ENCODE assay signal across 8 cellular contexts in genomic region chr5:131634996-131635754, GRCh38. TPM values are rescaled to one million over a fixed set of nuclear protein-coding genes. Genes with fewer than 3 reads are reported as not detected.
DNase-seq lines count a peak whose midpoint lies in the region; ATAC-seq and TF ChIP-seq lines count a peak whose summit lies in the region.

A gene with protein sequence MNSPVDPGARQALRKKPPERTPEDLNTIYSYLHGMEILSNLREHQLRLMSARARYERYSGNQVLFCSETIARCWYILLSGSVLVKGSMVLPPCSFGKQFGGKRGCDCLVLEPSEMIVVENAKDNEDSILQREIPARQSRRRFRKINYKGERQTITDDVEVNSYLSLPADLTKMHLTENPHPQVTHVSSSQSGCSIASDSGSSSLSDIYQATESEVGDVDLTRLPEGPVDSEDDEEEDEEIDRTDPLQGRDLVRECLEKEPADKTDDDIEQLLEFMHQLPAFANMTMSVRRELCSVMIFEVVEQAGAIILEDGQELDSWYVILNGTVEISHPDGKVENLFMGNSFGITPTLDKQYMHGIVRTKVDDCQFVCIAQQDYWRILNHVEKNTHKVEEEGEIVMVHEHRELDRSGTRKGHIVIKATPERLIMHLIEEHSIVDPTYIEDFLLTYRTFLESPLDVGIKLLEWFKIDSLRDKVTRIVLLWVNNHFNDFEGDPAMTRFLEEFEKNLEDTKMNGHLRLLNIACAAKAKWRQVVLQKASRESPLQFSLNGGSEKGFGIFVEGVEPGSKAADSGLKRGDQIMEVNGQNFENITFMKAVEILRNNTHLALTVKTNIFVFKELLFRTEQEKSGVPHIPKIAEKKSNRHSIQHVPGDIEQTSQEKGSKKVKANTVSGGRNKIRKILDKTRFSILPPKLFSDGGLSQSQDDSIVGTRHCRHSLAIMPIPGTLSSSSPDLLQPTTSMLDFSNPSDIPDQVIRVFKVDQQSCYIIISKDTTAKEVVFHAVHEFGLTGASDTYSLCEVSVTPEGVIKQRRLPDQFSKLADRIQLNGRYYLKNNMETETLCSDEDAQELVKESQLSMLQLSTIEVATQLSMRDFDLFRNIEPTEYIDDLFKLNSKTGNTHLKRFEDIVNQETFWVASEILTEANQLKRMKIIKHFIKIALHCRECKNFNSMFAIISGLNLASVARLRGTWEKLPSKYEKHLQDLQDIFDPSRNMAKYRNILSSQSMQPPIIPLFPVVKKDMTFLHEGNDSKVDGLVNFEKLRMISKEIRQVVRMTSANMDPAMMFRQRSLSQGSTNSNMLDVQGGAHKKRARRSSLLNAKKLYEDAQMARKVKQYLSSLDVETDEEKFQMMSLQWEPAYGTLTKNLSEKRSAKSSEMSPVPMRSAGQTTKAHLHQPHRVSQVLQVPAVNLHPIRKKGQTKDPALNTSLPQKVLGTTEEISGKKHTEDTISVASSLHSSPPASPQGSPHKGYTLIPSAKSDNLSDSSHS (N-terminal part only) (minus strand): TSS chr5:131635229. CDS start chr5:131635030, 199 bp downstream.

- H3K4me1 ChIP-seq in PC-9 (replicated peaks; ENCODE audit: insufficient read depth), result peaks cover 38% of the 10 kb centered on the region

- peak; percentile 86 for ATAC-seq in GM21619 (IDR thresholded peaks at IDR 0.05; ENCODE audit: unreplicated experiment)

- no peaks in the 10 kb centered on the region for H3K9me2 ChIP-seq in PC-9 (ENCODE audit: insufficient read depth)

- H3K79me2 ChIP-seq in PC-9 (ENCODE audit: low read depth), result peaks cover 48% of the 10 kb centered on the region

- CTCF ChIA-PET in PC-9 (lab: Charles Lee), result interaction anchor here (0.7 kb wide), 1 partner anchor 555 kb away, joined by 3 read pairs; no protein-coding TSS in a partner anchor

- peak within 1 kb of the TSS; percentile 95 for H3K4me2 ChIP-seq in PC-9

- no peaks in the 10 kb centered on the region for H3K9me3 ChIP-seq in PC-9 (ENCODE audit: insufficient read depth, low read depth)

- TF ChIP-seq CTCF in PC-9 (conservative IDR thresholded peaks at IDR 0.05), result no peak
- no peak for TF ChIP-seq CTCF in epithelial cell of proximal tubule (conservative IDR thresholded peaks at IDR 0.05; ENCODE audit: low read depth, low read length)

- H3K4me3 ChIP-seq in Jurkat, Clone E6-1 (ENCODE audit: low read length), result peak within 1 kb of the TSS; percentile 97
- H3K4me3 ChIP-seq in PC-9 (peak within 1 kb of the TSS; percentile 66), epithelial cell of proximal tubule (ENCODE audit: low read depth, low read length) (peak within 1 kb of the TSS; percentile 88)

- H3F3A ChIP-seq in PC-9 (ENCODE audit: insufficient read depth, low read depth), result peaks cover 19% of the 10 kb centered on the region

- DNase-seq in DMS153 treated with DMSO at 0.1 percent for 48 hours (lab: John Stamatoyannopoulos, UW; ENCODE audit: unreplicated experiment), result peak; percentile 85
- DNase-seq in Jurkat, Clone E6-1 (ENCODE audit: low read depth, low spot score), result peak; percentile 100
- DNase-seq in PC-9, result peak; percentile 93 to 99
- DNase-seq in activated T-cell treated with anti-CD3 and anti-CD28 coated beads, Interleukin-2, amount 50 U/mL, for 1 hour, result peak; percentile 91
- peak; percentile 95 for DNase-seq in epithelial cell of proximal tubule (ENCODE audit: low read depth)
- DNase-seq in mucosa of gallbladder (ENCODE audit: low spot score), result peak; percentile 100
- peak; percentile 89 to 94 for DNase-seq in stimulated activated CD8-positive, alpha-beta memory T cell treated with anti-CD3 and anti-CD28 coated beads, Interleukin-4, amount 100 ng/mL, for 4 hours (ENCODE audit: low read depth in 2 of 2, low spot score in 1 of 2)

- H4K20me1 ChIP-seq in PC-9 (ENCODE audit: insufficient read depth), result peaks cover 7% of the 10 kb centered on the region; the same call in 1 of the 2 replicates

- BruUV-seq in PC-9 (replicated peaks; lab: Mats Ljungman, UMichigan), result no TSS peak

- H3K27ac ChIP-seq in PC-9, result peak within 1 kb of the TSS; percentile 96

- POLR2A ChIA-PET in PC-9 (lab: Charles Lee; ENCODE audit: unreplicated experiment), result interaction anchor here (0.5 kb wide), 1 partner anchor 12 kb away, joined by 7 read pairs; no protein-coding TSS in a partner anchor

- no peaks in the 10 kb centered on the region for H3K36me3 ChIP-seq in PC-9 (ENCODE audit: low read depth)

- no peaks in the 10 kb centered on the region for H3K27me3 ChIP-seq in PC-9 (ENCODE audit: insufficient read depth, low read depth)

- peak within 1 kb of the TSS; percentile 90 for H2AFZ ChIP-seq in PC-9

- intact Hi-C loops in PC-9 (cut with micrococcal nuclease; ENCODE audit: unreplicated experiment), result loop anchor here (2.0 to 10.0 kb wide), 2 partner anchors 24 to 470 kb away; partner anchors contain the start of gene HINT1

RNA-seq across cellular contexts. Expression of the gene that starts here (rescaled TPM):
- 6.8 TPM for polyA plus RNA-seq in Jurkat, Clone E6-1 (2012; ENCODE audit: insufficient read depth, insufficient read length)
- total RNA-seq in PC-9 (2021), result 17.1 and 21.9 TPM in 2 replicates
- 8.5 and 12.9 TPM in 2 replicates for total RNA-seq in epithelial cell of proximal tubule
- total RNA-seq in mucosa of gallbladder, result 19.4 TPM

Comparison
In these comparisons a context has a peak if more than half of its experiments do, and no peak if none do; other contexts are left out.
1. Peak in every context shown above with its lines: DNase-seq, ATAC-seq, H3K4me3 ChIP-seq and H3K27ac ChIP-seq.